1 cellular context compared by ENCODE assay signal in the genomic region with DNA sequence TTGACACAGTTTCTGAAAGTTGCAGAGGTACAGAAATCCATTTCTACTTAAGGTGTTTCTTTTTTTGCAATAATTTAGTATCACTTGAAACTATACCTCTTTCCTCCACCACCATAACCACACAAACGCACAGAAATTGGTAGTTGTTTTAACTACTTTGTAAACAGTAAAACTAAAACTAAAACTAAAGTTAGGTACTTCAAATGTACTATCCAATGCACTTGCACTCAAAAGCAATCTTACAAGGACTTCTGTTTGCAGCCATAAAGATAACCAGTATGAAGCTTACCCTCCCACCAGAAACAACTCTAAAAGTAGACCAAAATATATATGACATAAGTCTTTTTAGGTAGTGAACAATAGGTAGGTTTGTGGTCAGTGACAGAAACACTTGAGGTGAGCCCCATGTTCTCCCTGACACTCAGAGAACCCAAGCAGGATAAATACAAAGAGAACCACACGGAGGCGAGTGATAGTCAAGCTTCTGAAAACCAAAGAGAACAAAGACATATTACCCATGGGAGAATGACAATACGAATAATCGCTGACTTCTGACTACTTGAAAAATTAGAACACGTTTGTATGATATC.
TF ChIP-seq lines count a peak whose summit lies in the region.

No MANE protein-coding gene starts in this region.

TF ChIP-seq in GM12878, 131 proteins besides CTCF, POLR2A, EP300 and RAD21 (continued from another document):
- TF ChIP-seq CUX1 (IDR thresholded peaks at IDR 0.05; ENCODE audit: insufficient replicate concordance, low read depth, low read length) (no peak), RB1 (IDR thresholded peaks at IDR 0.05; ENCODE audit: borderline replicate concordance) (no peak), NFXL1 (IDR thresholded peaks at IDR 0.05; ENCODE audit: borderline replicate concordance) (no peak), NFIC (IDR thresholded peaks at IDR 0.05; ENCODE audit: low read depth, low read length) (no peak), HCFC1 (IDR thresholded peaks at IDR 0.05; ENCODE audit: low read length) (no peak), CHD4 (IDR thresholded peaks at IDR 0.05) (no peak)
TF ChIP-seq in GM12878: peak in this region for 0.
